Comparison of ENCODE assay signal across 9 cellular contexts in the genomic region with DNA sequence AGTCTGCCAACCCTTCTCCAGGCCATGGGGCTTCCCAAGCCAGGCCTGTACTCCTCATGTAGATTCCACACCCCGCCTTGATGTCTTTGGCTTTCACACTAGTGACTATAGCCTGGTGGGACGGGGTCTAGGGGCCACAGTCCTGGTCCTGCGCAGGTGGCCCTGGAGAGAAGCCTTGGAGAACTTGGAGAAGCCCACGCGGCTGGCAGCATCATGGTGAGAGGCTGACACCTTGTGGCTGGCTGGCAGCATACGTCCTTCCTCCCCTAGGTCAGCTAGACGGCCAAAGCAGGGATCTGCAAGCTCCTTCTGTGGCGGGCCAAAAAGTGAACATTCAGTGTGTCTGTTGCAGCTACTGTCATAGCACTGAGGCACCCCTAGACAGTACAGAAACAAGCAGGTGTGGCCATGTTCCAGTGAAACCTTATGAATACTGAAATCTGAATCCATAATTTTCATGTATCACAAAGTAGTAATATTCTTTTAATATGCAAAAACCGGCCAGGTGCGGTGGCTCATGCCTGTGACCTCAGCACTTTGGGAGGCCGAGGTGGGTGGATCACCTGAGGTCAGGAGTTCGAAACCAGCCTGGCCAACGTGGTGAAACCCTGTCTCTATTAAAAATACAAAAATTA. TPM values are rescaled to one million over a fixed set of nuclear protein-coding genes. Genes with fewer than 3 reads are reported as not detected.
A peak's percentile ranks its signal among the peaks of the same experiment; 100 is the strongest.
DNase-seq lines count a peak whose midpoint lies in the region; ATAC-seq and TF ChIP-seq lines count a peak whose summit lies in the region.
"Had no signal": no experiment of that assay in that cellular context is flagged by ENCODE, and none has a peak within 500 bp of the region (broad histone marks: within the 10 kb centered on the region; RNA-seq: fewer than 3 reads in every experiment).

No MANE protein-coding gene starts in this region.

- ATAC-seq in activated naive CD8-positive, alpha-beta T cell treated with anti-CD3 and anti-CD28 coated beads, Interleukin-2, amount 50 U/mL, for 24 hours, result peak; percentile 74
- ATAC-seq in heart right ventricle (peak; percentile 57 to 78 (median 73)), psoas muscle (peak; percentile 79 to 88 (median 83)), GM18873 (IDR thresholded peaks at IDR 0.05; ENCODE audit: low FRiP score, unreplicated experiment) (no peak), HG02870 (IDR thresholded peaks at IDR 0.05; ENCODE audit: unreplicated experiment) (no peak)

- WGBS in heart right ventricle, 2 donors, result 29 to 31% methylated on average over 13 of the region's 13 CpGs
- WGBS in psoas muscle, 3 donors, result 29 to 32% (median 31%) methylated on average over 13 of the region's 13 CpGs

- H3F3A ChIP-seq in Loucy (ENCODE audit: low read depth), result peaks cover 6% of the 10 kb centered on the region; the same call in 1 of the 2 replicates

- no peak overlapping the region for H3K4me3 Mint-ChIP-seq in activated naive CD8-positive, alpha-beta T cell treated with anti-CD3 and anti-CD28 coated beads, Interleukin-2, amount 50 U/mL, for 24 hours

- H3K4me2 ChIP-seq in Loucy (ENCODE audit: low read depth, low read length, poor library complexity, severe bottlenecking), result no peak overlapping the region

- peak; percentile 90 for TF ChIP-seq CTCF in Loucy (conservative IDR thresholded peaks at IDR 0.05; ENCODE audit: low read length)
- TF ChIP-seq CTCF in heart right ventricle (IDR thresholded peaks at IDR 0.05), result peak; percentile 38 to 77 (median 68)
- TF ChIP-seq CTCF in psoas muscle (IDR thresholded peaks at IDR 0.05), result peak; percentile 63

- H3K9ac ChIP-seq in Loucy (ENCODE audit: low read depth, low read length, poor library complexity, severe bottlenecking), result no peak overlapping the region

- no peaks in the 10 kb centered on the region for H3K36me3 Mint-ChIP-seq in activated naive CD8-positive, alpha-beta T cell treated with anti-CD3 and anti-CD28 coated beads, Interleukin-2, amount 50 U/mL, for 24 hours (ENCODE audit: low read depth)

- no peaks in the 10 kb centered on the region for H3K27me3 ChIP-seq in Loucy (ENCODE audit: insufficient read depth, low read length, poor library complexity, severe bottlenecking)
- H3K27me3 ChIP-seq in SJCRH30, result peaks cover 5% of the 10 kb centered on the region; the same call in 1 of the 2 replicates
- peaks cover 0 to 39% (median 0%) of the 10 kb centered on the region in 7 donors for H3K27me3 ChIP-seq in heart right ventricle
- no peaks in the 10 kb centered on the region for H3K27me3 ChIP-seq in psoas muscle (ENCODE audit: insufficient read depth in 3 of 3, low read length in 2 of 3)
- H3K27me3 ChIP-seq: suprapubic skin had no signal

- H3K4me1 Mint-ChIP-seq in activated naive CD8-positive, alpha-beta T cell treated with anti-CD3 and anti-CD28 coated beads, Interleukin-2, amount 50 U/mL, for 24 hours, result no peaks in the 10 kb centered on the region

- peaks cover 4% of the 10 kb centered on the region for H3K27me3 Mint-ChIP-seq in activated naive CD8-positive, alpha-beta T cell treated with anti-CD3 and anti-CD28 coated beads, Interleukin-2, amount 50 U/mL, for 24 hours

- H2AFZ ChIP-seq in Loucy (ENCODE audit: low read length), result 0 out of 2 replicates have a peak overlapping the region, but pooled peaks have one; percentile 24

- DNase-seq in ELR (ENCODE audit: low read depth), result peak; percentile 81
- peak; percentile 61 to 77 for DNase-seq in SJCRH30
- DNase-seq in activated naive CD8-positive, alpha-beta T cell treated with anti-CD3 and anti-CD28 coated beads, Interleukin-2, amount 50 U/mL, for 24 hours, result peak; percentile 67
- peak; percentile 43 to 51 for DNase-seq in heart right ventricle
- DNase-seq in psoas muscle, result peak; percentile 54 to 77

- H3K4me3 ChIP-seq in Loucy (ENCODE audit: low read length, poor library complexity, severe bottlenecking), result no peak overlapping the region
- no peak overlapping the region for H3K4me3 ChIP-seq in SJCRH30
- no peak overlapping the region for H3K4me3 ChIP-seq in heart right ventricle
- H3K4me3 ChIP-seq in psoas muscle, result no peak overlapping the region
- H3K4me3 ChIP-seq: suprapubic skin had no signal

- H3K9me3 Mint-ChIP-seq in activated naive CD8-positive, alpha-beta T cell treated with anti-CD3 and anti-CD28 coated beads, Interleukin-2, amount 50 U/mL, for 24 hours, result no peaks in the 10 kb centered on the region

- no peaks in the 10 kb centered on the region for H3K9me2 ChIP-seq in Loucy (replicated peaks; ENCODE audit: low read depth, low read length)

- no peak overlapping the region for H3K27ac ChIP-seq in SJCRH30
- H3K27ac ChIP-seq in heart right ventricle, result no peak overlapping the region
- H3K27ac ChIP-seq in psoas muscle, result no peak overlapping the region
- H3K27ac ChIP-seq: suprapubic skin had no signal

- H3K9me3 ChIP-seq in Loucy (ENCODE audit: insufficient read depth, low read depth, low read length), result no peaks in the 10 kb centered on the region
- no peaks in the 10 kb centered on the region for H3K9me3 ChIP-seq in SJCRH30 (replicated peaks)
- H3K9me3 ChIP-seq in heart right ventricle, result no peaks in the 10 kb centered on the region
- no peaks in the 10 kb centered on the region for H3K9me3 ChIP-seq in psoas muscle
- H3K9me3 ChIP-seq: suprapubic skin had no signal

- H3K36me3 ChIP-seq in Loucy (ENCODE audit: insufficient read depth, low read length) (no peaks in the 10 kb centered on the region), SJCRH30 (no peaks in the 10 kb centered on the region), heart right ventricle (no peaks in the 10 kb centered on the region), psoas muscle (ENCODE audit: insufficient read depth in 1 of 2, low read depth in 1 of 2) (no peaks in the 10 kb centered on the region)
- H3K36me3 ChIP-seq: suprapubic skin had no signal

- H4K20me1 ChIP-seq in Loucy (ENCODE audit: insufficient read depth, low read length, poor library complexity, severe bottlenecking), result no peaks in the 10 kb centered on the region

- intact Hi-C loops in heart right ventricle (cut with DNase I), result loop anchor here in 3 of 10 donors (2.0 to 5.0 kb wide), 3 partner anchors 499 to 504 kb away; a partner anchor contains a TSS
- intact Hi-C loops in psoas muscle (cut with DNase I), result loop anchor here in 1 of 2 donors (2.0 kb wide), 1 partner anchor 502 kb away; no protein-coding TSS in a partner anchor

- no peak overlapping the region for H3K27ac Mint-ChIP-seq in activated naive CD8-positive, alpha-beta T cell treated with anti-CD3 and anti-CD28 coated beads, Interleukin-2, amount 50 U/mL, for 24 hours

- no peaks in the 10 kb centered on the region for H3K79me2 ChIP-seq in Loucy (ENCODE audit: insufficient read depth, low read length)

- H3K4me1 ChIP-seq in Loucy (ENCODE audit: insufficient read depth, low read length, poor library complexity, severe bottlenecking), result peaks cover 25% of the 10 kb centered on the region
- peaks cover 12% of the 10 kb centered on the region for H3K4me1 ChIP-seq in SJCRH30
- peaks cover 0 to 23% (median 18%) of the 10 kb centered on the region in 9 donors for H3K4me1 ChIP-seq in heart right ventricle
- H3K4me1 ChIP-seq in psoas muscle, result peaks cover 16% of the 10 kb centered on the region

RNA-seq across cellular contexts. Expression of a gene that starts 42.0 kb away (rescaled TPM):
- not detected in 2 replicates for total RNA-seq in SJCRH30 (2014; rRNA removed; shearing (Covaris generic))
- 1 to 10 TPM; 1.3 to 9.7 (median 3.1) TPM for total RNA-seq in heart right ventricle
- polyA plus RNA-seq in heart right ventricle, result 1 to 10 TPM; 1.1 to 1.2 TPM
- total RNA-seq in psoas muscle, result under 1 TPM in 3 of 4 donors, not detected in 1; 0.04 to 0.10 (median 0.09) TPM
- polyA plus RNA-seq in psoas muscle, result under 1 TPM; under 0.01 to 0.01 (median 0.01) TPM

Comparison
In these comparisons a context has a peak if more than half of its experiments do, and no peak if none do; other contexts are left out.
1. ATAC-seq: peak in activated naive CD8-positive, alpha-beta T cell treated with anti-CD3 and anti-CD28 coated beads, Interleukin-2, amount 50 U/mL, for 24 hours (single experiment), heart right ventricle (8 of 8) and psoas muscle (4 of 4); none in GM18873 (single experiment) and HG02870 (single experiment).
2. Peak in every context shown above with its lines, with median percentiles within 50 percentile points of each other: DNase-seq and CTCF ChIP-seq.